Comparison of ENCODE assay signal across 14 cellular contexts in genomic region chr10:57992321-57993077, GRCh38.
DNase-seq lines count a peak whose midpoint lies in the region; ATAC-seq and TF ChIP-seq lines count a peak whose summit lies in the region.
"Had no signal": no experiment of that assay in that cellular context is flagged by ENCODE, and none has a peak within 500 bp of the region (broad histone marks: within the 10 kb centered on the region; RNA-seq: fewer than 3 reads in every experiment).

No MANE protein-coding gene starts in this region.

- H3K9ac ChIP-seq in MM.1S (ENCODE audit: low read length) (no peak overlapping the region), mesendoderm (ENCODE audit: low read length) (no peak overlapping the region)

- H4K20me1 ChIP-seq in MM.1S (ENCODE audit: insufficient read depth, low read length): no peaks in the 10 kb centered on the region

- no peak overlapping the region for H3K4me3 Mint-ChIP-seq in chondrocyte (ENCODE audit: unreplicated experiment)
- H3K4me3 Mint-ChIP-seq in CD8-positive, alpha-beta T cell: no peak overlapping the region
- H3K4me3 Mint-ChIP-seq: activated naive CD8-positive, alpha-beta T cell; CD4-positive, alpha-beta T cell; IgD-negative memory B cell; memory B cell had no signal

- H3K9me2 ChIP-seq in MM.1S (replicated peaks; ENCODE audit: insufficient read depth, low read length): no peaks in the 10 kb centered on the region

- no peak overlapping the region for H2BK15ac ChIP-seq in mesendoderm (replicated peaks; ENCODE audit: low read depth)

- H3K27me3 Mint-ChIP-seq in chondrocyte (ENCODE audit: low read depth): peaks cover 9% of the 10 kb centered on the region
- H3K27me3 Mint-ChIP-seq in CD8-positive, alpha-beta T cell (ENCODE audit: low read depth): no peaks in the 10 kb centered on the region
- H3K27me3 Mint-ChIP-seq: activated naive CD8-positive, alpha-beta T cell; CD4-positive, alpha-beta T cell; IgD-negative memory B cell; memory B cell had no signal

- H3K9me3 Mint-ChIP-seq in chondrocyte (ENCODE audit: low read depth): no peaks in the 10 kb centered on the region
- H3K9me3 Mint-ChIP-seq in CD8-positive, alpha-beta T cell: no peaks in the 10 kb centered on the region

- H3K23ac ChIP-seq in mesendoderm (ENCODE audit: low read length): no peak overlapping the region

- WGBS in mesendoderm (ENCODE audit: extremely low coverage, insufficient coverage, low lambda C conversion rate): no CpG with 5 or more reads among the region's 5 CpGs

- peaks cover 9% of the 10 kb centered on the region for H3K4me1 Mint-ChIP-seq in chondrocyte (ENCODE audit: low read depth)
- H3K4me1 Mint-ChIP-seq in CD8-positive, alpha-beta T cell (ENCODE audit: low read depth): no peaks in the 10 kb centered on the region
- H3K4me1 Mint-ChIP-seq: IgD-negative memory B cell, memory B cell had no signal

- intact Hi-C loops in CD8-positive, alpha-beta T cell (cut with DNase I, micrococcal nuclease): no loop called here

- H4K8ac ChIP-seq in mesendoderm (ENCODE audit: low read depth, low read length): no peak overlapping the region

- H4K5ac ChIP-seq in mesendoderm (ENCODE audit: low read length): no peak overlapping the region

- no peak for ATAC-seq in CD8-positive, alpha-beta T cell

- H3K4ac ChIP-seq in mesendoderm (ENCODE audit: low read depth, low read length): no peak overlapping the region

- H3K27ac ChIP-seq in MM.1S (ENCODE audit: low read length): no peak overlapping the region
- no peak overlapping the region for H3K27ac ChIP-seq in mesendoderm (ENCODE audit: low read depth, low read length)
- no peak overlapping the region for H3K27ac ChIP-seq in CD8-positive, alpha-beta T cell (ENCODE audit: low read depth, low read length)
- H3K27ac ChIP-seq: heart left ventricle had no signal

- no peak overlapping the region for H2BK5ac ChIP-seq in mesendoderm (ENCODE audit: low read length)

- CTCF ChIA-PET in CD8-positive, alpha-beta T cell (lab: Charles Lee): no interaction called here

- no peaks in the 10 kb centered on the region for H3K79me1 ChIP-seq in mesendoderm (ENCODE audit: low read length)

- no peaks in the 10 kb centered on the region for H3K36me3 ChIP-seq in MM.1S (replicated peaks; ENCODE audit: insufficient read depth, low read length)
- H3K36me3 ChIP-seq in mesendoderm (ENCODE audit: control insufficient read depth, insufficient read depth, low read length): no peaks in the 10 kb centered on the region
- no peaks in the 10 kb centered on the region for H3K36me3 ChIP-seq in CD8-positive, alpha-beta T cell (ENCODE audit: insufficient read depth, low read length)
- H3K36me3 ChIP-seq: heart left ventricle had no signal

- no peak overlapping the region for H2AK5ac ChIP-seq in mesendoderm (ENCODE audit: low read length)

- no peaks in the 10 kb centered on the region for H3K36me3 Mint-ChIP-seq in chondrocyte (ENCODE audit: low read depth)
- H3K36me3 Mint-ChIP-seq in CD8-positive, alpha-beta T cell: no peaks in the 10 kb centered on the region
- H3K36me3 Mint-ChIP-seq: activated naive CD8-positive, alpha-beta T cell; memory B cell had no signal

- POLR2A ChIA-PET in CD8-positive, alpha-beta T cell (lab: Charles Lee): no interaction called here

- H3K18ac ChIP-seq in mesendoderm (ENCODE audit: low read length): no peak overlapping the region

- H3K4me3 ChIP-seq in MM.1S (ENCODE audit: low read length) (no peak overlapping the region), mesendoderm (ENCODE audit: low read length) (no peak overlapping the region)
- no peak overlapping the region for H3K4me3 ChIP-seq in CD8-positive, alpha-beta T cell (ENCODE audit: low read depth, low read length)
- H3K4me3 ChIP-seq: heart left ventricle had no signal

- H3K4me2 ChIP-seq in MM.1S (ENCODE audit: low read depth, low read length) (no peak overlapping the region), mesendoderm (ENCODE audit: low read length) (no peak overlapping the region)

- peak overlapping the region; percentile 10 for H3K27ac Mint-ChIP-seq in chondrocyte (ENCODE audit: unreplicated experiment)
- H3K27ac Mint-ChIP-seq in CD8-positive, alpha-beta T cell: no peak overlapping the region
- H3K27ac Mint-ChIP-seq: activated naive CD8-positive, alpha-beta T cell; CD4-positive, alpha-beta T cell; IgD-negative memory B cell; memory B cell had no signal

- H3F3A ChIP-seq in MM.1S (ENCODE audit: insufficient read depth, low read length): no peaks in the 10 kb centered on the region

- no peaks in the 10 kb centered on the region for H3K27me3 ChIP-seq in MM.1S (replicated peaks; ENCODE audit: insufficient read depth, low read length)
- no peaks in the 10 kb centered on the region for H3K27me3 ChIP-seq in mesendoderm (ENCODE audit: insufficient read depth, low read length, poor library complexity)
- H3K27me3 ChIP-seq in CD8-positive, alpha-beta T cell (ENCODE audit: insufficient read depth, low read length): no peaks in the 10 kb centered on the region
- H3K27me3 ChIP-seq: heart left ventricle had no signal

- no peaks in the 10 kb centered on the region for H3K4me1 ChIP-seq in MM.1S (ENCODE audit: low read length)
- H3K4me1 ChIP-seq in mesendoderm (ENCODE audit: control insufficient read depth, low read depth, low read length): no peaks in the 10 kb centered on the region
- no peaks in the 10 kb centered on the region for H3K4me1 ChIP-seq in CD8-positive, alpha-beta T cell (ENCODE audit: insufficient read depth, low read length)
- H3K4me1 ChIP-seq: heart left ventricle had no signal

- TF ChIP-seq CTCF in MM.1S (IDR thresholded peaks at IDR 0.05; ENCODE audit: low read length): no peak
- TF ChIP-seq CTCF in chondrocyte (IDR thresholded peaks at IDR 0.05): no peak
- no peak for TF ChIP-seq CTCF in CD8-positive, alpha-beta T cell (IDR thresholded peaks at IDR 0.05)

- no peaks in the 10 kb centered on the region for H3K9me3 ChIP-seq in MM.1S (replicated peaks; ENCODE audit: insufficient read depth, low read length)
- H3K9me3 ChIP-seq in CD8-positive, alpha-beta T cell (ENCODE audit: low read length): no peaks in the 10 kb centered on the region
- H3K9me3 ChIP-seq: heart left ventricle had no signal

- no peaks in the 10 kb centered on the region for H3K79me2 ChIP-seq in MM.1S (ENCODE audit: low read length)
- no peaks in the 10 kb centered on the region for H3K79me2 ChIP-seq in mesendoderm (ENCODE audit: control insufficient read depth, insufficient read depth, low read length)

- H3K56ac ChIP-seq in mesendoderm (ENCODE audit: low read length): no peak overlapping the region

- DNase-seq in EH (ENCODE audit: low read depth) (peak; percentile 28), MM.1S (peak; percentile 9), chondrocyte (ENCODE audit: low spot score) (no peak), mesendoderm (peak; percentile 50), dedifferentiated amniotic fluid mesenchymal stem cell (ENCODE audit: extremely low spot score) (no peak), middle frontal gyrus (ENCODE audit: extremely low spot score, low spot score) (no peak), germinal center (ENCODE audit: low spot score) (no peak)
- no peak for DNase-seq in CD8-positive, alpha-beta T cell
- DNase-seq: CD4-positive, alpha-beta T cell; heart left ventricle; NCI-H2029 treated with DMSO at 0.1 percent for 48 hours had no signal

- H2BK120ac ChIP-seq in mesendoderm (ENCODE audit: low read depth, low read length): no peak overlapping the region

- no peak overlapping the region for H2AFZ ChIP-seq in MM.1S (ENCODE audit: low read length)

Comparison
In these comparisons a context has a peak if more than half of its experiments do, and no peak if none do; other contexts are left out.
1. DNase-seq: peak in EH (single experiment), MM.1S (single experiment) and mesendoderm (single experiment); none in chondrocyte (single experiment), CD8-positive, alpha-beta T cell (0 of 7), dedifferentiated amniotic fluid mesenchymal stem cell (single experiment), middle frontal gyrus (single experiment) and germinal center (single experiment).